Comparison of ENCODE assay signal across 11 cellular contexts in genomic region chr9:134736791-134737489, GRCh38.
"Had no signal": no experiment of that assay in that cellular context is flagged by ENCODE, and none has a peak within 500 bp of the region (broad histone marks: within the 10 kb centered on the region; RNA-seq: fewer than 3 reads in every experiment).

No MANE protein-coding gene starts in this region.

- H3K4me3 Mint-ChIP-seq: activated T-helper 1 cell treated with anti-CD3 and anti-CD28 coated beads, Interleukin-12 subunit alpha, Interleukin-12 subunit beta, Interleukin-2, Interleukin-4 antibody, amounts not matched to agents 30 ng/mL and 10 ng/mL and 1 ng/mL, durations not matched to agents 14 hours and 24 hours and 36 hours; stimulated activated naive CD8-positive, alpha-beta T cell treated with anti-CD3 and anti-CD28 coated beads, Interleukin-15, amount 100 ng/mL, for 72 hours; T-cell had no signal

- H3K9me3 Mint-ChIP-seq: activated T-helper 1 cell treated with anti-CD3 and anti-CD28 coated beads, Interleukin-12 subunit alpha, Interleukin-12 subunit beta, Interleukin-2, Interleukin-4 antibody, amounts not matched to agents 30 ng/mL and 10 ng/mL and 1 ng/mL, durations not matched to agents 14 hours and 24 hours and 36 hours; stimulated activated naive CD8-positive, alpha-beta T cell treated with anti-CD3 and anti-CD28 coated beads, Interleukin-15, amount 100 ng/mL, for 72 hours; T-cell had no signal

- DNase-seq: anterior cingulate cortex; heart right ventricle; lower lobe of right lung; stimulated activated naive CD8-positive, alpha-beta T cell treated with anti-CD3 and anti-CD28 coated beads, Interleukin-15, amount 100 ng/mL, for 72 hours; T-cell; T1000; testis; upper lobe of left lung had no signal

- H3K27ac Mint-ChIP-seq: activated T-helper 1 cell treated with anti-CD3 and anti-CD28 coated beads, Interleukin-12 subunit alpha, Interleukin-12 subunit beta, Interleukin-2, Interleukin-4 antibody, amounts not matched to agents 30 ng/mL and 10 ng/mL and 1 ng/mL, durations not matched to agents 14 hours and 24 hours and 36 hours; stimulated activated naive CD8-positive, alpha-beta T cell treated with anti-CD3 and anti-CD28 coated beads, Interleukin-15, amount 100 ng/mL, for 72 hours; T-cell had no signal

- H3K4me1 Mint-ChIP-seq: stimulated activated naive CD8-positive, alpha-beta T cell treated with anti-CD3 and anti-CD28 coated beads, Interleukin-15, amount 100 ng/mL, for 72 hours; T-cell had no signal

- H3K36me3 Mint-ChIP-seq: T-cell had no signal

- ATAC-seq: activated CD4-positive, CD25-positive, alpha-beta regulatory T cell treated with anti-CD3 and anti-CD28 coated beads, Interleukin-2, amount 50 U/mL, for 24 hours; lower lobe of right lung; right cardiac atrium; stimulated activated naive CD8-positive, alpha-beta T cell treated with anti-CD3 and anti-CD28 coated beads, Interleukin-15, amount 100 ng/mL, for 72 hours; T-cell had no signal
